Comparison of ENCODE assay signal across 16 cellular contexts in the genomic region with DNA sequence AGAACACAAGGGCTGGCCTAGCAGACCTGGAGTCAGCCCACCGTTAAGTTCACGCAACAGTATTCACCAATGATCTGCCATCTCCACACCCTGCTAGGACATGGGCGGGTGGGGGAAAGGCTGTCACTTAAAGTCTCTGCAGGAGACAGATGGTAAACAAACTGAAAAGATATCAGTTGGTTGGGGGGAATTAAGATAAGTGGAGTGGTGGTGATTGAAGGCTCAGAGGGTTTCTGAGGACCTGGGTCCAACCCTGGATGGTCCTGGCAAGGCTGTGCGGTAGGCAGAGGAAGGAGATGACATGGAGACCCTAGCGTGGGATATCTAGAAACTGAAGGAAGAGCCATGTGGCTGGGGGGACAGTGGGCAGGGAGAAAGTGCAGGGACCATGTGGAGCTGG.
"Had no signal": no experiment of that assay in that cellular context is flagged by ENCODE, and none has a peak within 500 bp of the region (broad histone marks: within the 10 kb centered on the region; RNA-seq: fewer than 3 reads in every experiment).

No MANE protein-coding gene starts in this region.

- H3K4me1 ChIP-seq: foreskin keratinocyte, pancreas, SJSA1, upper lobe of left lung had no signal

- DNase-seq: activated CD4-positive, alpha-beta T cell treated with anti-CD3 and anti-CD28 coated beads, Interleukin-2, amount 50 U/mL, for 1 hour; activated gamma-delta T cell; activated T-cell treated with anti-CD3 and anti-CD28 coated beads, Interleukin-2, amount 50 U/mL, for 1 hour; effector CD8-positive, alpha-beta T cell; foreskin keratinocyte; immature natural killer cell; naive B cell; stimulated activated CD4-positive, alpha-beta T cell treated with anti-CD3 and anti-CD28 coated beads, Interleukin-15, amount 100 ng/mL, for 24 hours; stimulated activated CD4-positive, alpha-beta T cell treated with anti-CD3 and anti-CD28 coated beads, Interleukin-4, amount 100 ng/mL, for 1 hour; stimulated activated naive CD4-positive, alpha-beta T cell; upper lobe of left lung had no signal

- H3K4me1 Mint-ChIP-seq: immature natural killer cell, naive B cell had no signal

- H3K36me3 ChIP-seq: cardiac muscle cell, pancreas, SJSA1, upper lobe of left lung had no signal

- H3K36me3 Mint-ChIP-seq: immature natural killer cell had no signal

- ATAC-seq: activated naive CD4-positive, alpha-beta T cell treated with anti-CD3 and anti-CD28 coated beads, Interleukin-2, amount 50 U/mL, for 72 hours; foreskin keratinocyte; pancreas had no signal

- H3K27ac ChIP-seq: cardiac muscle cell, foreskin keratinocyte, pancreas, SJSA1, upper lobe of left lung had no signal

- H3K4me3 Mint-ChIP-seq: immature natural killer cell; naive B cell; T-helper 2 cell treated with Interferon-gamma antibody and Interleukin-4, amounts not matched to agents 5 μg/mL and 100 μg/mL, for 36 hours had no signal

- H3K27ac Mint-ChIP-seq: activated naive CD4-positive, alpha-beta T cell treated with anti-CD3 and anti-CD28 coated beads, Interleukin-2, amount 50 U/mL, for 72 hours; immature natural killer cell; T-helper 2 cell treated with Interferon-gamma antibody and Interleukin-4, amounts not matched to agents 5 μg/mL and 100 μg/mL, for 36 hours had no signal

- H3K27me3 ChIP-seq: cardiac muscle cell, pancreas, upper lobe of left lung had no signal

- H3K4me3 ChIP-seq: cardiac muscle cell, pancreas, SJSA1, upper lobe of left lung had no signal

- H3K9me3 ChIP-seq: pancreas, SJSA1 had no signal
